Comparison of ENCODE assay signal across 15 cellular contexts in genomic region chr2:138777996-138778395, GRCh38. TPM values are rescaled to one million over a fixed set of nuclear protein-coding genes. Genes with fewer than 3 reads are reported as not detected.
DNase-seq lines count a peak whose midpoint lies in the region; ATAC-seq, FAIRE-seq and TF ChIP-seq lines count a peak whose summit lies in the region.
"Had no signal": no experiment of that assay in that cellular context is flagged by ENCODE, and none has a peak within 500 bp of the region (broad histone marks: within the 10 kb centered on the region; RNA-seq: fewer than 3 reads in every experiment).

No MANE protein-coding gene starts in this region.

- POLR2A ChIA-PET in HepG2 (lab: Yijun Ruan, JAX): no interaction called here

- no peak for TF ChIP-seq RAD21 in HepG2 (CRISPR knock-in tag; IDR thresholded peaks at IDR 0.05)

- peaks cover 0 to 5% (median 0%) of the 10 kb centered on the region in 5 experiments for H3K9me3 Mint-ChIP-seq in brain
- H3K9me3 Mint-ChIP-seq: activated CD8-positive, alpha-beta T cell treated with anti-CD3 and anti-CD28 coated beads for 36 hours; CD4-positive, alpha-beta T cell had no signal

- H3K4me1 ChIP-seq in HUES64 (ENCODE audit: insufficient read depth, low read length): peaks cover 25% of the 10 kb centered on the region
- peaks cover 16% of the 10 kb centered on the region for H3K4me1 ChIP-seq in HepG2 (ENCODE audit: insufficient read depth, low read length)

- no peak overlapping the region for H2AFZ ChIP-seq in HepG2 (ENCODE audit: low read length)

- peak; percentile 41 for DNase-seq in Caki2 (ENCODE audit: low read depth)
- peak; percentile 69 for DNase-seq in HepG2 (ENCODE audit: low spot score)
- DNase-seq in GM19240 (ENCODE audit: insufficient read length, low spot score): no peak
- DNase-seq in D341Med (ENCODE audit: low spot score): no peak
- DNase-seq in activated effector memory CD4-positive, alpha-beta T cell treated with Interleukin-2 at 50 U/mL for 16 hours: no peak
- DNase-seq: activated CD8-positive, alpha-beta T cell treated with anti-CD3 and anti-CD28 coated beads for 36 hours; CD4-positive, alpha-beta T cell; effector CD4-positive, alpha-beta T cell; NCI-H748 treated with DMSO at 0.1 percent for 48 hours; stomach had no signal

- peaks cover 49% of the 10 kb centered on the region for H3K27me3 ChIP-seq in HUES64 (ENCODE audit: insufficient read depth, low read length)
- peaks cover 8 to 46% of the 10 kb centered on the region in 2 experiments; a peak in 4 of 5 replicates for H3K27me3 ChIP-seq in HepG2 (ENCODE audit: control insufficient read depth in 1 of 2, insufficient read depth in 2 of 2, low read length in 2 of 2)

- H3K9me3 ChIP-seq in HUES64 (ENCODE audit: insufficient read depth, low read depth, low read length): no peaks in the 10 kb centered on the region
- no peaks in the 10 kb centered on the region for H3K9me3 ChIP-seq in HepG2 (ENCODE audit: low read length)
- H3K9me3 ChIP-seq: stomach had no signal

- 6% methylated on average over 2 of the region's 2 CpGs for WGBS in HUES64
- 3% methylated on average over 2 of the region's 2 CpGs for WGBS in HepG2 (ENCODE audit: low lambda C conversion rate)

- H3K36me3 Mint-ChIP-seq in brain: no peaks in the 10 kb centered on the region
- H3K36me3 Mint-ChIP-seq: activated naive CD8-positive, alpha-beta T cell had no signal

- no peak for TF ChIP-seq EP300 in HepG2 (IDR thresholded peaks at IDR 0.05; ENCODE audit: low read depth in 2 of 2, low read length in 2 of 2)
- no peak for TF ChIP-seq EP300 in HepG2 (CRISPR knock-in tag; IDR thresholded peaks at IDR 0.05; ENCODE audit: borderline replicate concordance)

- CTCF ChIA-PET in HepG2 (lab: Yijun Ruan, JAX; ENCODE audit: low intra/inter-chr PET ratio, low total read pairs): no interaction called here

- H3K27ac Mint-ChIP-seq in brain: peak overlapping the region in 1 of 5 experiments; percentile 51
- H3K27ac Mint-ChIP-seq: activated CD8-positive, alpha-beta T cell treated with anti-CD3 and anti-CD28 coated beads for 36 hours; activated naive CD8-positive, alpha-beta T cell; CD4-positive, alpha-beta T cell had no signal

- no peaks in the 10 kb centered on the region for H3K79me2 ChIP-seq in HepG2 (ENCODE audit: insufficient read depth, low read length)

- H3K4me3 Mint-ChIP-seq in brain: peak overlapping the region; percentile 1 to 90 (median 89)
- H3K4me3 Mint-ChIP-seq: activated CD8-positive, alpha-beta T cell treated with anti-CD3 and anti-CD28 coated beads for 36 hours; activated naive CD8-positive, alpha-beta T cell; CD4-positive, alpha-beta T cell had no signal

- H4K20me1 ChIP-seq in HepG2 (ENCODE audit: insufficient read depth, low read length): no peaks in the 10 kb centered on the region

- H3K27ac ChIP-seq in HUES64 (ENCODE audit: low read depth, low read length) (peak overlapping the region; percentile 82; the same call in 1 of the 2 replicates), HepG2 (ENCODE audit: extremely low read length, insufficient read depth, low read length) (no peak overlapping the region)
- H3K27ac ChIP-seq: stomach had no signal

- H3K36me3 ChIP-seq in HUES64 (ENCODE audit: insufficient read depth, low read length) (no peaks in the 10 kb centered on the region), HepG2 (replicated peaks in 1 of 2; ENCODE audit: control insufficient read depth in 1 of 2, insufficient read depth in 2 of 2, low read length in 2 of 2) (no peaks in the 10 kb centered on the region)
- H3K36me3 ChIP-seq: stomach had no signal

- H3K4me3 ChIP-seq in HUES64 (ENCODE audit: low read length): peak overlapping the region; percentile 61
- no peak overlapping the region for H3K4me3 ChIP-seq in HepG2 (replicated peaks in 1 of 3; ENCODE audit: insufficient read depth in 1 of 3, low read depth in 2 of 3, low read length in 3 of 3)
- H3K4me3 ChIP-seq: stomach had no signal

- intact Hi-C loops in HepG2 (cut with micrococcal nuclease; ENCODE audit: unreplicated experiment): loop anchor here (1.0 kb wide), 1 partner anchor 53 kb away; no protein-coding TSS in a partner anchor

- TF ChIP-seq CTCF in brain (conservative IDR thresholded peaks at IDR 0.05) (no peak), HepG2 (CRISPR knock-in tag; IDR thresholded peaks at IDR 0.05) (no peak)

- peaks cover 60% of the 10 kb centered on the region for H3K27me3 Mint-ChIP-seq in brain

- H3K4me1 Mint-ChIP-seq in brain: peaks cover 30% of the 10 kb centered on the region

- FAIRE-seq in HepG2 (lab: Jason Lieb, UNC): no peak
- FAIRE-seq: keratinocyte had no signal

- in situ Hi-C loops in Caki2 (cut with HindIII; ENCODE audit: low pct_unique_long_range_greater_than_20kb, low sequenced_read_pairs) (no loop called here), HepG2 (cut with HindIII; ENCODE audit: extremely low pct_ligation_motif_present, low pct_unique_long_range_greater_than_20kb) (no loop called here)

- H3K4me2 ChIP-seq in HepG2 (ENCODE audit: low read depth, low read length): no peak overlapping the region

- H3K9ac ChIP-seq in HUES64 (ENCODE audit: low read depth, low read length) (0 out of 2 replicates have a peak overlapping the region, but pooled peaks have one; percentile 29), HepG2 (ENCODE audit: insufficient read depth, low read depth, low read length) (no peak overlapping the region)

- ATAC-seq in HepG2 (peak; percentile 79), HG02938 (IDR thresholded peaks at IDR 0.05; ENCODE audit: unreplicated experiment) (no peak)
- ATAC-seq: activated CD8-positive, alpha-beta T cell treated with anti-CD3 and anti-CD28 coated beads for 36 hours had no signal

- TF ChIP-seq POLR2A in HepG2 (IDR thresholded peaks at IDR 0.05; ENCODE audit: insufficient read depth in 1 of 2, low read depth in 2 of 2, low read length in 2 of 2): no peak

- no TSS peak for BruUV-seq in HepG2 (replicated peaks; lab: Mats Ljungman, UMichigan)

TF ChIP-seq in HepG2, 621 proteins besides CTCF, POLR2A, EP300 and RAD21 (continues in another document):
- no peak for TF ChIP-seq ZNF83 (CRISPR knock-in tag; IDR thresholded peaks at IDR 0.05; ENCODE audit: borderline replicate concordance)
- no peak for TF ChIP-seq CSRNP1 (CRISPR knock-in tag; IDR thresholded peaks at IDR 0.05)
- no peak for TF ChIP-seq MED1 (CRISPR knock-in tag; IDR thresholded peaks at IDR 0.05)
- TF ChIP-seq DDIT3 (CRISPR knock-in tag; IDR thresholded peaks at IDR 0.05): no peak
- peak; percentile 43; the same call in 1 of the 2 replicates for TF ChIP-seq GATAD2A (CRISPR knock-in tag; IDR thresholded peaks at IDR 0.05)
- TF ChIP-seq TCF7L2 (IDR thresholded peaks at IDR 0.05; ENCODE audit: low read depth, low read length): no peak

RNA-seq across cellular contexts. Expression of gene NXPH2, which starts 2.2 kb away (rescaled TPM):
- 1.6 TPM in 1 of 2 replicates, not detected in the other for total RNA-seq in Caki2 (2014; rRNA removed; shearing (Covaris generic); ENCODE audit: low replicate concordance)
- 3.0 TPM for polyA plus RNA-seq in HUES64 (2013, experiment 1 of 2)
- 2.7 TPM for polyA plus RNA-seq in HUES64 (2013, experiment 2 of 2)
- polyA plus RNA-seq in brain (ENCODE audit: insufficient read depth, low read depth, low replicate concordance) (not detected), HepG2 (2011; rRNA removed) (not detected in 2 replicates)
- total RNA-seq in HepG2 (2016; rRNA removed; fragmentation: Illumina TruSeq; extraction: Trizol): not detected in 2 replicates
- total RNA-seq in HepG2 (2016; cell fraction: cytosol; rRNA removed; fragmentation: Illumina TruSeq; extraction: Trizol; ENCODE audit: low read depth): not detected in 2 replicates
- not detected in 2 replicates for total RNA-seq in HepG2 (2016; cell fraction: insoluble cytoplasmic fraction; rRNA removed; fragmentation: Illumina TruSeq; extraction: Trizol)
- total RNA-seq in HepG2 (2016; cell fraction: membrane; rRNA removed; fragmentation: Illumina TruSeq; extraction: Trizol): not detected in 2 replicates
- total RNA-seq in HepG2 (2016; cell fraction: nucleus; rRNA removed; fragmentation: Illumina TruSeq; extraction: Trizol): not detected in 2 replicates
- not detected in 2 replicates for polyA plus RNA-seq in HepG2 (2011; cell fraction: cytosol; rRNA removed)
- not detected in 2 replicates for polyA plus RNA-seq in HepG2 (2011; cell fraction: nucleus; rRNA removed)
- polyA plus RNA-seq in HepG2 (2012): not detected in 2 replicates
- polyA plus RNA-seq in HepG2 (2016; cell fraction: cytosol; fragmentation: Illumina TruSeq; extraction: Trizol; ENCODE audit: low read depth): not detected in 2 replicates
- not detected in 2 replicates for polyA plus RNA-seq in HepG2 (2016; cell fraction: insoluble cytoplasmic fraction; fragmentation: Illumina TruSeq; extraction: Trizol; ENCODE audit: low read depth)
- not detected in 2 replicates for polyA plus RNA-seq in HepG2 (2016; cell fraction: membrane; fragmentation: Illumina TruSeq; extraction: Trizol; ENCODE audit: low read depth)
- polyA plus RNA-seq in HepG2 (2016; cell fraction: nucleus; fragmentation: Illumina TruSeq; extraction: Trizol; ENCODE audit: insufficient read depth, low read depth): not detected in 2 replicates
- not detected in 2 replicates for polyA minus RNA-seq in HepG2 (2011; rRNA and poly(A)+ RNA removed; ENCODE audit: low replicate concordance)
- polyA minus RNA-seq in HepG2 (2011; cell fraction: cytosol; rRNA and poly(A)+ RNA removed): not detected in 2 replicates
- polyA minus RNA-seq in HepG2 (2011; cell fraction: nucleus; rRNA and poly(A)+ RNA removed): not detected in 2 replicates
- total RNA-seq: activated CD8-positive, alpha-beta T cell treated with anti-CD3 and anti-CD28 coated beads for 36 hours; CD4-positive, alpha-beta T cell had no signal
- polyA plus RNA-seq: keratinocyte, stomach had no signal

Comparison
In these comparisons a context has a peak if more than half of its experiments do, and no peak if none do; other contexts are left out.
1. DNase-seq: peak in Caki2 (single experiment) and HepG2 (single experiment); none in GM19240 (single experiment), D341Med (single experiment) and activated effector memory CD4-positive, alpha-beta T cell treated with Interleukin-2 at 50 U/mL for 16 hours (single experiment).